Comparison of ENCODE assay signal across 10 cellular contexts in the genomic region with DNA sequence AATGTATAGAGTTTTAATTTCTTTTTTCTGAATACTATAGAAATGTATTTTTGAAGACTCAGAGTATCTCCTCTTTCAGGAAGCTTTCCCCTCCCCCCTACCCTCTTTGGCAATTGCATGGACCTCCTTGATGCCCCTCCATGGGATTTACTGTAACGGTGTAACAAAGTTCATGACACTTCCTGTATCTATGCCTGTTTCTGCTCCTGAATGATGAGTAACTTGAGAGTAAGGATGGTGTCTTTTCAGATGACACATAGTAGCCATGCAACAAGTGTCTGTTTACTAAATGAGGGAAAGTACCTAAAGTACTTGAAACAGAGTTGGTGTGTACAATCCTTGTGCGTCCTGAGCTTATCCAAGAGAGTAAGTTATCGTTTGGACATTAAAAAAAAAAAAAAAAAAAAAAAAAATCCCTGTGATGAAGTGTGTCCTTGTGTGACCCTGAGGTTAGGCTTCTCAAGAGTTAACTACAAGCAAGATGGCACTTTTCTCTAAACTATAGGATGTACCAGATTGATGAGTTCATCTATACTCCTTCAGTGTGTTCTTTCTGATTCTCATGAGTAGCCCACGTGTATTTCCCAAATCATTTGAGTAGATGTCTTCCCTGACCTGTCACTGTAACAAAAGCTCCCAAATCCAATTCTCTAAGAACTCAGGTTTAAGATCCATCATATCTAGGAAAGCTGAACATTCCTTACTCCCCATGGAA.
A peak's percentile ranks its signal among the peaks of the same experiment; 100 is the strongest.
DNase-seq lines count a peak whose midpoint lies in the region; ATAC-seq and TF ChIP-seq lines count a peak whose summit lies in the region.
"Had no signal": no experiment of that assay in that cellular context is flagged by ENCODE, and none has a peak within 500 bp of the region (broad histone marks: within the 10 kb centered on the region; RNA-seq: fewer than 3 reads in every experiment).

No MANE protein-coding gene starts in this region.

- peaks cover 35% of the 10 kb centered on the region for H3K27me3 Mint-ChIP-seq in nephron progenitor cell (ENCODE audit: low read depth, poor library complexity)

- DNase-seq in GM10266 (ENCODE audit: extremely low spot score) (peak; percentile 40), epithelial cell of prostate (ENCODE audit: low read depth, low spot score) (peak; percentile 36), nephron progenitor cell (no peak), NCI-H1092 (lab: John Stamatoyannopoulos, UW) (no peak)
- DNase-seq in activated effector memory CD4-positive, alpha-beta T cell treated with anti-CD3 and anti-CD28 coated beads, Interleukin-2, amount 50 U/mL, for 16 hours: no peak
- DNase-seq: activated gamma-delta T cell treated with Interleukin-2 at 50 U/mL for 16 hours, immature natural killer cell had no signal

- peaks cover 72% of the 10 kb centered on the region for H3K4me1 Mint-ChIP-seq in nephron progenitor cell

- ATAC-seq in GM21390 (IDR thresholded peaks at IDR 0.05; ENCODE audit: unreplicated experiment) (peak; percentile 73), HG03520 (IDR thresholded peaks at IDR 0.05; ENCODE audit: unreplicated experiment) (peak; percentile 86), HG02840 (IDR thresholded peaks at IDR 0.05; ENCODE audit: low FRiP score, unreplicated experiment) (no peak)

- TF ChIP-seq CTCF in GM10266 (IDR thresholded peaks at IDR 0.05; ENCODE audit: control insufficient read depth, insufficient read depth, low read depth, missing control alignments) (no peak), nephron progenitor cell (IDR thresholded peaks at IDR 0.05) (no peak)

- H3K27ac Mint-ChIP-seq in nephron progenitor cell: no peak overlapping the region
- H3K27ac Mint-ChIP-seq: immature natural killer cell had no signal

- no peak overlapping the region for H3K4me3 Mint-ChIP-seq in nephron progenitor cell
- H3K4me3 Mint-ChIP-seq: immature natural killer cell had no signal

- peaks cover 8% of the 10 kb centered on the region for H3K36me3 Mint-ChIP-seq in nephron progenitor cell (ENCODE audit: low read depth)

- no peak overlapping the region for H3K27ac ChIP-seq in epithelial cell of prostate

- peaks cover 5% of the 10 kb centered on the region for H3K9me3 Mint-ChIP-seq in nephron progenitor cell

Comparison
In these comparisons a context has a peak if more than half of its experiments do, and no peak if none do; other contexts are left out.
1. DNase-seq: peak in GM10266 (single experiment) and epithelial cell of prostate (single experiment); none in nephron progenitor cell (single experiment), NCI-H1092 (single experiment) and activated effector memory CD4-positive, alpha-beta T cell treated with anti-CD3 and anti-CD28 coated beads, Interleukin-2, amount 50 U/mL, for 16 hours (single experiment).